1 cellular context compared by ENCODE assay signal in the genomic region with DNA sequence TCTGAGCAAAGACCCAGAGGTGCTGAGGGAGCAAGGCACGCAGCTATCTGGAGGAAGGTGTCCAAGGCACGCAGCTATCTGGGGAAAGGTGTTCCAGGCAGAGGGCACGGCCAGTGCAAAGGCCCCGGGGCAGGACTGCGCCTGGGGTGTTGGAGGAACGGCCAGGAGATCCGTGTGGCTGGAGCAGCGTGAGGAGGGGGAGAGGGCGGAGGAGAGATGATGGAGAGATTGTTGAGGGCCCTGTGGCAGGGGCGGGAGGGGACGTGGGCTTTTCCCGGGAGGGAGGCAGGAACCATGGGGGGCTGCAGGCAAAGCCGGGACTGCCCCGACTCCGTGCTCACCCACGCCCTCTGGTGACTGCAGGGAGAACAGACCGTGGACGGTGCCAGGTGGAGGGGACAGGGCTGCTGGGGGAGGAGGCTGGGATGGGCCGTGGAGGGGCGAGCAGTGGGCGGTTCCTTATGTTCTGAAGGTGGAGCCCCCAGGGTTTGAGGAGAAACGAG.
TF ChIP-seq lines count a peak whose summit lies in the region.

No MANE protein-coding gene starts in this region.

TF ChIP-seq in HCT116, 20 proteins besides CTCF, POLR2A, EP300 and RAD21 (continued from another document):
- TF ChIP-seq, protein P1, sequence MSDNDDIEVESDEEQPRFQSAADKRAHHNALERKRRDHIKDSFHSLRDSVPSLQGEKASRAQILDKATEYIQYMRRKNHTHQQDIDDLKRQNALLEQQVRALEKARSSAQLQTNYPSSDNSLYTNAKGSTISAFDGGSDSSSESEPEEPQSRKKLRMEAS (IDR thresholded peaks at IDR 0.05): no peak
- TF ChIP-seq, protein P2, sequence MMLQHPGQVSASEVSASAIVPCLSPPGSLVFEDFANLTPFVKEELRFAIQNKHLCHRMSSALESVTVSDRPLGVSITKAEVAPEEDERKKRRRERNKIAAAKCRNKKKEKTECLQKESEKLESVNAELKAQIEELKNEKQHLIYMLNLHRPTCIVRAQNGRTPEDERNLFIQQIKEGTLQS (IDR thresholded peaks at IDR 0.05): no peak
- TF ChIP-seq ELF1 (IDR thresholded peaks at IDR 0.05; ENCODE audit: borderline replicate concordance, low read depth) (no peak), TCF7L2 (IDR thresholded peaks at IDR 0.05; ENCODE audit: borderline replicate concordance, extremely low read depth, insufficient read depth, insufficient read length) (no peak), SIN3A (IDR thresholded peaks at IDR 0.05; ENCODE audit: low read depth) (no peak), EZH2phosphoT487 (IDR thresholded peaks at IDR 0.05; ENCODE audit: borderline replicate concordance) (no peak)
TF ChIP-seq in HCT116: peak in this region for 0.
